8 cellular contexts compared by ENCODE assay signal in genomic region chr10:65571011-65571570, GRCh38.
DNase-seq lines count a peak whose midpoint lies in the region; ATAC-seq, FAIRE-seq and TF ChIP-seq lines count a peak whose summit lies in the region.

No MANE protein-coding gene starts in this region.

- H3K4me1 ChIP-seq in Caco-2, result peaks cover 8% of the 10 kb centered on the region; the same call in 1 of the 2 replicates
- H3K4me1 ChIP-seq in HepG2 (ENCODE audit: insufficient read depth, low read length), result no peaks in the 10 kb centered on the region; the same call in 1 of the 2 replicates

- peak overlapping the region; percentile 78 for H3K9ac ChIP-seq in HepG2 (ENCODE audit: insufficient read depth, low read depth, low read length)

- H2AFZ ChIP-seq in HepG2 (ENCODE audit: low read length), result no peak overlapping the region

- TF ChIP-seq RAD21 in HepG2 (CRISPR knock-in tag; IDR thresholded peaks at IDR 0.05), result no peak

- H3K9me3 ChIP-seq in Caco-2 (no peaks in the 10 kb centered on the region), HepG2 (ENCODE audit: low read length) (no peaks in the 10 kb centered on the region)

- H3K27me3 Mint-ChIP-seq in Caco-2 (ENCODE audit: insufficient read depth, unreplicated experiment), result no peaks in the 10 kb centered on the region

- H3K36me3 Mint-ChIP-seq in Caco-2 (ENCODE audit: insufficient read depth, unreplicated experiment), result peaks cover 19% of the 10 kb centered on the region

- in situ Hi-C loops in astrocyte of the spinal cord (cut with HindIII; ENCODE audit: low sequenced_read_pairs), result no loop called here
- in situ Hi-C loops in HepG2 (cut with HindIII; ENCODE audit: extremely low pct_ligation_motif_present, low pct_unique_long_range_greater_than_20kb), result no loop called here

- CTCF ChIA-PET in Caco-2 (lab: Charles Lee), result interaction anchor here (0.8 kb wide), 1 partner anchor 1530 kb away, joined by 3 read pairs; no protein-coding TSS in a partner anchor
- CTCF ChIA-PET in HepG2 (lab: Yijun Ruan, JAX; ENCODE audit: low intra/inter-chr PET ratio, low total read pairs), result no interaction called here

- peak overlapping the region; percentile 70 for H3K4me2 ChIP-seq in HepG2 (ENCODE audit: low read depth, low read length)

- H3K27me3 ChIP-seq in Caco-2 (replicated peaks; ENCODE audit: control insufficient read depth, insufficient read depth, low read length) (no peaks in the 10 kb centered on the region), HepG2 (ENCODE audit: control insufficient read depth in 1 of 2, insufficient read depth in 2 of 2, low read length in 2 of 2) (no peaks in the 10 kb centered on the region; a peak in 1 of 5 replicates)

- H3K4me3 ChIP-seq in Caco-2 (ENCODE audit: low read depth, low read length) (peak overlapping the region; percentile 49), astrocyte of the spinal cord (ENCODE audit: low read depth, low read length) (peak overlapping the region; percentile 61), HepG2 (replicated peaks in 1 of 3; ENCODE audit: insufficient read depth in 1 of 3, low read depth in 2 of 3, low read length in 3 of 3) (peak overlapping the region; percentile 71 to 80 (median 74))

- H3K27ac Mint-ChIP-seq in Caco-2 (ENCODE audit: unreplicated experiment), result peak overlapping the region; percentile 95

- intact Hi-C loops in Caco-2 (cut with micrococcal nuclease; ENCODE audit: unreplicated experiment) (loop anchor here (5.0 to 10.0 kb wide), 2 partner anchors 214 to 614 kb away; no protein-coding TSS in a partner anchor), HepG2 (cut with micrococcal nuclease; ENCODE audit: unreplicated experiment) (loop anchor here (5.0 kb wide), 1 partner anchor 271 kb away; no protein-coding TSS in a partner anchor)

- no peak for TF ChIP-seq POLR2A in HepG2 (IDR thresholded peaks at IDR 0.05; ENCODE audit: insufficient read depth in 1 of 2, low read depth in 2 of 2, low read length in 2 of 2)

- DNase-seq in Caco-2 (peak; percentile 30 to 40), astrocyte of the spinal cord (ENCODE audit: low read depth, low spot score) (peak; percentile 22), HepG2 (ENCODE audit: low spot score) (peak; percentile 24), NCI-H1694 (lab: John Stamatoyannopoulos, UW) (no peak), globus pallidus (ENCODE audit: low spot score) (no peak), NCI-H2196 treated with DMSO at 0.1 percent for 48 hours (lab: John Stamatoyannopoulos, UW; ENCODE audit: unreplicated experiment) (no peak)

- no peaks in the 10 kb centered on the region for H4K20me1 ChIP-seq in HepG2 (ENCODE audit: insufficient read depth, low read length)

- no peaks in the 10 kb centered on the region for H3K9me3 Mint-ChIP-seq in Caco-2 (ENCODE audit: unreplicated experiment)

- ATAC-seq in HG03159 (IDR thresholded peaks at IDR 0.05; ENCODE audit: unreplicated experiment) (peak; percentile 49), HepG2 (peak; percentile 73), GM18520 (IDR thresholded peaks at IDR 0.05; ENCODE audit: unreplicated experiment) (no peak)

- peaks cover 8% of the 10 kb centered on the region for H3K4me1 Mint-ChIP-seq in Caco-2 (ENCODE audit: low read depth, unreplicated experiment)

- TF ChIP-seq CTCF in Caco-2 (IDR thresholded peaks at IDR 0.05; ENCODE audit: insufficient read depth in 1 of 2, low read depth in 1 of 2, low read length in 1 of 2, severe bottlenecking in 1 of 2, unreplicated experiment in 1 of 2) (no peak), astrocyte of the spinal cord (IDR thresholded peaks at IDR 0.05; ENCODE audit: low read depth, low read length) (no peak), HepG2 (CRISPR knock-in tag; IDR thresholded peaks at IDR 0.05) (no peak)

- BruUV-seq in Caco-2 (replicated peaks; lab: Mats Ljungman, UMichigan), result no TSS peak
- BruUV-seq in HepG2 (replicated peaks; lab: Mats Ljungman, UMichigan), result no TSS peak

- peak; percentile 51 for FAIRE-seq in HepG2 (lab: Jason Lieb, UNC)

- H3K79me2 ChIP-seq in HepG2 (ENCODE audit: insufficient read depth, low read length), result no peaks in the 10 kb centered on the region

- WGBS in HepG2 (ENCODE audit: low lambda C conversion rate), result 4% methylated on average over 5 of the region's 5 CpGs

- POLR2A ChIA-PET in Caco-2 (lab: Charles Lee) (no interaction called here), HepG2 (lab: Yijun Ruan, JAX) (no interaction called here)

- no peaks in the 10 kb centered on the region; the same call in none of the 2 replicates for H3K36me3 ChIP-seq in Caco-2 (ENCODE audit: control insufficient read depth, insufficient read depth, low read length)
- H3K36me3 ChIP-seq in HepG2 (replicated peaks in 1 of 2; ENCODE audit: control insufficient read depth in 1 of 2, insufficient read depth in 2 of 2, low read length in 2 of 2), result no peaks in the 10 kb centered on the region

- peak overlapping the region; percentile 95 for H3K4me3 Mint-ChIP-seq in Caco-2 (ENCODE audit: unreplicated experiment)

- TF ChIP-seq EP300 in HepG2 (IDR thresholded peaks at IDR 0.05; ENCODE audit: low read depth in 2 of 2, low read length in 2 of 2) (no peak), HepG2 (CRISPR knock-in tag; IDR thresholded peaks at IDR 0.05; ENCODE audit: borderline replicate concordance) (no peak)

- H3K27ac ChIP-seq in HepG2 (ENCODE audit: extremely low read length, insufficient read depth, low read length), result peak overlapping the region; percentile 75

TF ChIP-seq in HepG2, 621 proteins besides CTCF, POLR2A, EP300 and RAD21:
- TF ChIP-seq ATF3 (CRISPR knock-in tag; IDR thresholded peaks at IDR 0.05) (no peak), ZNF816 (CRISPR knock-in tag; IDR thresholded peaks at IDR 0.05; ENCODE audit: borderline replicate concordance) (no peak), ZFP91 (CRISPR knock-in tag; IDR thresholded peaks at IDR 0.05; ENCODE audit: borderline replicate concordance) (no peak; the same call in 1 of the 2 replicates), MIXL1 (CRISPR knock-in tag; IDR thresholded peaks at IDR 0.05) (no peak), MAF1 (CRISPR knock-in tag; IDR thresholded peaks at IDR 0.05; ENCODE audit: borderline replicate concordance) (no peak), JUND (CRISPR knock-in tag; IDR thresholded peaks at IDR 0.05) (no peak), ZBTB46 (CRISPR knock-in tag; IDR thresholded peaks at IDR 0.05; ENCODE audit: borderline replicate concordance) (no peak), CREBL2 (CRISPR knock-in tag; IDR thresholded peaks at IDR 0.05; ENCODE audit: borderline replicate concordance) (no peak), ZNF552 (CRISPR knock-in tag; IDR thresholded peaks at IDR 0.05; ENCODE audit: borderline replicate concordance) (no peak), SNAPC5 (CRISPR knock-in tag; IDR thresholded peaks at IDR 0.05; ENCODE audit: borderline replicate concordance) (no peak), ZSCAN20 (CRISPR knock-in tag; IDR thresholded peaks at IDR 0.05; ENCODE audit: borderline replicate concordance) (no peak), ZFP62 (CRISPR knock-in tag; IDR thresholded peaks at IDR 0.05) (no peak), SMC3 (IDR thresholded peaks at IDR 0.05; ENCODE audit: low read length) (no peak), ZNF20 (CRISPR knock-in tag; IDR thresholded peaks at IDR 0.05) (no peak), PRMT3 (CRISPR knock-in tag; IDR thresholded peaks at IDR 0.05; ENCODE audit: borderline replicate concordance, low read depth) (no peak), ZFP82 (CRISPR knock-in tag; IDR thresholded peaks at IDR 0.05; ENCODE audit: borderline replicate concordance) (no peak)

Comparison
In these comparisons a context has a peak if more than half of its experiments do, and no peak if none do; other contexts are left out.
1. DNase-seq: peak in Caco-2 (2 of 2), astrocyte of the spinal cord (single experiment) and HepG2 (single experiment); none in NCI-H1694 (single experiment), globus pallidus (single experiment) and NCI-H2196 treated with DMSO at 0.1 percent for 48 hours (single experiment).
2. Peak in every context shown above with its lines, with median percentiles within 50 percentile points of each other: H3K4me3 ChIP-seq.